Comparison of ENCODE assay signal across 7 cellular contexts in the genomic region with DNA sequence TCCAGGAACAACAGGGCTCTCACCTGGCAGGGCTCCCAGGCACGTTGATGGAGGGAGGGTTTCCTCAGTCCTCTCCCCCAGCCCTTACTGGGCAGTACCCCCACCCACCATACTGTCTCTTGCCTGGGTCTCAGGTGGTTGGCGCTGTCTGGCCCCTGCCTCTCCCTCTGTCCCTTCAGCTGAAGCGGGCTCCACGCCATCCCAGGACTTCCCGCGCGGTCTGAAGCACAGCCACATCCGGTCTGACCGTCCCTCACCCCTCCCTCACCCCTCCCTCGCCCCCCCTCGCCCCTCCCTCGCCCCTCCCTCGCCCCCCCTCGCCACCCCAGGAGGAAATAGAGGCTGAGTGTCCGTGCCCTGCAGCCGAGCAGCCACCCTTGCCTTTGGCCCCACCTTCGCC. TPM values are rescaled to one million over a fixed set of nuclear protein-coding genes. Genes with fewer than 3 reads are reported as not detected.
"Had no signal": no experiment of that assay in that cellular context is flagged by ENCODE, and none has a peak within 500 bp of the region (broad histone marks: within the 10 kb centered on the region; RNA-seq: fewer than 3 reads in every experiment).

No MANE protein-coding gene starts in this region.

RNA-seq across cellular contexts. Expression of a gene that starts 27.4 kb away (rescaled TPM):
- total RNA-seq: GM23248, GM23338, H1, H4, H7, H9, HFFc6 had no signal
